Comparison of ENCODE assay signal across 1 cellular context in the genomic region with DNA sequence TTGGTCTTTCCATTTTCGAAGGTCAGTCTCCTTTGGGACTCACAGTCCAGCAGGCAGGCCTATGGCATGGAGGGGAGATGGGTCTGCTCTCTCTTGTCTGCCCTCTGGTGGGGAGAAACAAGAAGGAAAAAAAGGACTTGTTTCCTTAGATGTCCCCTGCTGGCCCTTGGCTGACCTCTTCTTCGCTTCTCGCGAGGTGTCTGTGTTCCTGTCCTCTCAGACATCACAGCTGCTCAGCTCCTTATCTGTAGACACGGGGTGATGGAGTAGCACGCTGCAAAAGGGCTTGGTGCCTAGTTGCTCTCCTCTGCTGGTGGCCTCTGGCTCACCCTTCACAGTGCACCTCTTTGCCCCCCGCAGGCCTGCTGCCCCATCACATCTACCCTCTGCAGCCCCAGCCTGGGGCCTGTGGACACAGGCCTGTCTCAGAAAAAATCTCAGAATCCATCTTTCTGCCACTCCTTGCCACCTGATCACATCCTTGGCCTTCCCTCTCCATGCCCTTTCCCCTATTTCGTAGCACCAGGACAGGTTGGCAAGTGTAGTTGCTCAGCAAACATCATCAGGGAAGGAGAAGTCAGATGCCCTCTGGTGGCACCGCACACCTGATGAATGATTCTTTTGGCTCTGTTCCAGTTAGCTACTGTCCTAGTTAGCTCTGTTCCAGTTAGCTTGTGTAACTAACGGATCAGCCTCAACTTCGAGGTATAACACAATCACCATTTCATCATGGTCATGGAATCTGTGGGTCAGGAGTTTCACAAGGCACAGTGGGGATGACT.
TF ChIP-seq lines count a peak whose summit lies in the region.

No MANE protein-coding gene starts in this region.

TF ChIP-seq in K562, 482 proteins besides CTCF, POLR2A, EP300 and RAD21 (continued from another document):
- TF ChIP-seq SRF (CRISPR knock-in tag; IDR thresholded peaks at IDR 0.05) (peak in 1 of 2 experiments; percentile 47; a peak in 1 of 4 replicates), RCOR1 (IDR thresholded peaks at IDR 0.05; ENCODE audit: borderline replicate concordance in 1 of 2, low read depth in 2 of 2, low read length in 2 of 2) (peak in 1 of 2 experiments; percentile 94; a peak in 2 of 4 replicates), BHLHE40 (IDR thresholded peaks at IDR 0.05; ENCODE audit: low read length) (peak; percentile 76), FOXK1 (CRISPR knock-in tag; IDR thresholded peaks at IDR 0.05; ENCODE audit: borderline replicate concordance) (peak; percentile 16; the same call in 1 of the 2 replicates), ZNF41 (CRISPR knock-in tag; conservative IDR thresholded peaks at IDR 0.05) (0 out of 2 replicates have a peak, but pooled peaks have one; percentile 28), PTRF (tag; IDR thresholded peaks at IDR 0.05) (no peak), ATF7 (IDR thresholded peaks at IDR 0.05) (peak; percentile 73), ZBTB7A (IDR thresholded peaks at IDR 0.05; ENCODE audit: borderline replicate concordance, control insufficient read depth, low read depth, low read length) (peak; percentile 40; the same call in 1 of the 2 replicates), NR4A1 (CRISPR knock-in tag; IDR thresholded peaks at IDR 0.05) (no peak), NR4A1 (tag; IDR thresholded peaks at IDR 0.05) (no peak), BCL6 (CRISPR knock-in tag; IDR thresholded peaks at IDR 0.05) (0 out of 2 replicates have a peak, but pooled peaks have one; percentile 9), TBP (optimal IDR thresholded peaks at IDR 0.05; ENCODE audit: low read depth, low read length) (peak; percentile 17)
- TF ChIP-seq, protein P1, sequence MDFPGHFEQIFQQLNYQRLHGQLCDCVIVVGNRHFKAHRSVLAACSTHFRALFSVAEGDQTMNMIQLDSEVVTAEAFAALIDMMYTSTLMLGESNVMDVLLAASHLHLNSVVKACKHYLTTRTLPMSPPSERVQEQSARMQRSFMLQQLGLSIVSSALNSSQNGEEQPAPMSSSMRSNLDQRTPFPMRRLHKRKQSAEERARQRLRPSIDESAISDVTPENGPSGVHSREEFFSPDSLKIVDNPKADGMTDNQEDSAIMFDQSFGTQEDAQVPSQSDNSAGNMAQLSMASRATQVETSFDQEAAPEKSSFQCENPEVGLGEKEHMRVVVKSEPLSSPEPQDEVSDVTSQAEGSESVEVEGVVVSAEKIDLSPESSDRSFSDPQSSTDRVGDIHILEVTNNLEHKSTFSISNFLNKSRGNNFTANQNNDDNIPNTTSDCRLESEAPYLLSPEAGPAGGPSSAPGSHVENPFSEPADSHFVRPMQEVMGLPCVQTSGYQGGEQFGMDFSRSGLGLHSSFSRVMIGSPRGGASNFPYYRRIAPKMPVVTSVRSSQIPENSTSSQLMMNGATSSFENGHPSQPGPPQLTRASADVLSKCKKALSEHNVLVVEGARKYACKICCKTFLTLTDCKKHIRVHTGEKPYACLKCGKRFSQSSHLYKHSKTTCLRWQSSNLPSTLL (IDR thresholded peaks at IDR 0.05): no peak
- TF ChIP-seq, protein P2, sequence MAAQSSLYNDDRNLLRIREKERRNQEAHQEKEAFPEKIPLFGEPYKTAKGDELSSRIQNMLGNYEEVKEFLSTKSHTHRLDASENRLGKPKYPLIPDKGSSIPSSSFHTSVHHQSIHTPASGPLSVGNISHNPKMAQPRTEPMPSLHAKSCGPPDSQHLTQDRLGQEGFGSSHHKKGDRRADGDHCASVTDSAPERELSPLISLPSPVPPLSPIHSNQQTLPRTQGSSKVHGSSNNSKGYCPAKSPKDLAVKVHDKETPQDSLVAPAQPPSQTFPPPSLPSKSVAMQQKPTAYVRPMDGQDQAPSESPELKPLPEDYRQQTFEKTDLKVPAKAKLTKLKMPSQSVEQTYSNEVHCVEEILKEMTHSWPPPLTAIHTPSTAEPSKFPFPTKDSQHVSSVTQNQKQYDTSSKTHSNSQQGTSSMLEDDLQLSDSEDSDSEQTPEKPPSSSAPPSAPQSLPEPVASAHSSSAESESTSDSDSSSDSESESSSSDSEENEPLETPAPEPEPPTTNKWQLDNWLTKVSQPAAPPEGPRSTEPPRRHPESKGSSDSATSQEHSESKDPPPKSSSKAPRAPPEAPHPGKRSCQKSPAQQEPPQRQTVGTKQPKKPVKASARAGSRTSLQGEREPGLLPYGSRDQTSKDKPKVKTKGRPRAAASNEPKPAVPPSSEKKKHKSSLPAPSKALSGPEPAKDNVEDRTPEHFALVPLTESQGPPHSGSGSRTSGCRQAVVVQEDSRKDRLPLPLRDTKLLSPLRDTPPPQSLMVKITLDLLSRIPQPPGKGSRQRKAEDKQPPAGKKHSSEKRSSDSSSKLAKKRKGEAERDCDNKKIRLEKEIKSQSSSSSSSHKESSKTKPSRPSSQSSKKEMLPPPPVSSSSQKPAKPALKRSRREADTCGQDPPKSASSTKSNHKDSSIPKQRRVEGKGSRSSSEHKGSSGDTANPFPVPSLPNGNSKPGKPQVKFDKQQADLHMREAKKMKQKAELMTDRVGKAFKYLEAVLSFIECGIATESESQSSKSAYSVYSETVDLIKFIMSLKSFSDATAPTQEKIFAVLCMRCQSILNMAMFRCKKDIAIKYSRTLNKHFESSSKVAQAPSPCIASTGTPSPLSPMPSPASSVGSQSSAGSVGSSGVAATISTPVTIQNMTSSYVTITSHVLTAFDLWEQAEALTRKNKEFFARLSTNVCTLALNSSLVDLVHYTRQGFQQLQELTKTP (IDR thresholded peaks at IDR 0.05; ENCODE audit: low read depth in 1 of 2, partially characterized antibody in 2 of 2): peak in 1 of 2 experiments; percentile 50
